Comparison of ENCODE assay signal across 9 cellular contexts in the genomic region with DNA sequence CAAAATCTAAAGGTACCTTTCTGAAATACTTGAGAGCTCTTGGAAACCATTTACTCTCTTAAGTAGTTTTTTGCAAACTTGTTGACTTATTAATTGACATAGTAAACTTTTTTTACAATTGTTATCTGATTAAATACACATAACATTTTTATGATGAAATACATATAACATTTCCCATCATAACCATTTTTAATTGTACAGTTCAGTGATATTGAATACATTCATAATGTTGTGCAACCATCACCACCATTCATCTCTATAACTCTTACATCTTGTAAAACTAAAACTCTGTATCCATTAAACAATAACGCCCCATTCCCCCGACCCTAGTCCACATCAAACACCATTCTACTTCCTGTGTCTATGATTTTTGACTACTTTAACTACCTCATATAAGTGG.
"Had no signal": no experiment of that assay in that cellular context is flagged by ENCODE, and none has a peak within 500 bp of the region (broad histone marks: within the 10 kb centered on the region; RNA-seq: fewer than 3 reads in every experiment).

No MANE protein-coding gene starts in this region.

- H3K36me3 ChIP-seq: HAP-1 had no signal

- H3K27ac ChIP-seq: GM23248, HL-60 had no signal

- H3K4me3 ChIP-seq: GM23248, HAP-1 had no signal

- DNase-seq: GM23248, GOT3, H7, HFFc6, KG1 had no signal

- FAIRE-seq: HepG2 had no signal

- H3K4me1 ChIP-seq: HAP-1 had no signal

- H3K9me3 ChIP-seq: HAP-1 had no signal

- ATAC-seq: HCT116, HepG2 had no signal
